ENCODE assay signal across 9 cellular contexts in the genomic region with DNA sequence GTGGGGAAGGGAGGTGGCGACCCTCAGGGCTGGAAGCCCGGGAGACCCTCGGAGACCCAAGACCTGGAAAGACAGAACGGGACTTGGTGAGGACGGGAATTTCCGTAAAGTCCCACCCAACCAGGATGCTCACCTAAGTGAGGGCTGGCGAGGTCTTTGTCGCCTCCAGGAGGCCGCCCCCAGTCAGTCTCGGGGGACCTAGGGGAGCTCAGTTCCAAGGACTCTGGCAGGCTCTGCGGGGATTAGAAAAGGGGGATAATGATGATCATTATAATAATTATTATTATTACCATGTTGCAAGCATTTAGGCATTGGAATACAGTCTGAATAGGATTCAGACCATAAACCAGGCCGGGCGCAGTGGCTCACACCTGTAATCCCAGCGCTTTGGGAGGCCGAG. TPM values are rescaled to one million over a fixed set of nuclear protein-coding genes. Genes with fewer than 3 reads are reported as not detected.
"Had no signal": no experiment of that assay in that cellular context is flagged by ENCODE, and none has a peak within 500 bp of the region (broad histone marks: within the 10 kb centered on the region; RNA-seq: fewer than 3 reads in every experiment).

No MANE protein-coding gene starts in this region.

- H3K27me3 Mint-ChIP-seq: IgD-negative memory B cell had no signal

- H3K4me3 Mint-ChIP-seq: HFFc6, IgD-negative memory B cell had no signal

- H3K27ac Mint-ChIP-seq: HFFc6, IgD-negative memory B cell had no signal

- H3K9me3 Mint-ChIP-seq: HFFc6, IgD-negative memory B cell had no signal

- DNase-seq: GM23248, GOT3, H7, HFFc6, KBM-7 had no signal

RNA-seq across cellular contexts. Expression of gene HSD17B14, which starts 9.1 kb away (rescaled TPM):
- total RNA-seq: H4, HT1080 had no signal

RNA-seq across cellular contexts. Expression of gene TULP2, which starts 53.2 kb away (rescaled TPM):
- total RNA-seq: GM23248, H4, HepG2, HT1080 had no signal
